Comparison of ENCODE assay signal across 8 cellular contexts in the genomic region with DNA sequence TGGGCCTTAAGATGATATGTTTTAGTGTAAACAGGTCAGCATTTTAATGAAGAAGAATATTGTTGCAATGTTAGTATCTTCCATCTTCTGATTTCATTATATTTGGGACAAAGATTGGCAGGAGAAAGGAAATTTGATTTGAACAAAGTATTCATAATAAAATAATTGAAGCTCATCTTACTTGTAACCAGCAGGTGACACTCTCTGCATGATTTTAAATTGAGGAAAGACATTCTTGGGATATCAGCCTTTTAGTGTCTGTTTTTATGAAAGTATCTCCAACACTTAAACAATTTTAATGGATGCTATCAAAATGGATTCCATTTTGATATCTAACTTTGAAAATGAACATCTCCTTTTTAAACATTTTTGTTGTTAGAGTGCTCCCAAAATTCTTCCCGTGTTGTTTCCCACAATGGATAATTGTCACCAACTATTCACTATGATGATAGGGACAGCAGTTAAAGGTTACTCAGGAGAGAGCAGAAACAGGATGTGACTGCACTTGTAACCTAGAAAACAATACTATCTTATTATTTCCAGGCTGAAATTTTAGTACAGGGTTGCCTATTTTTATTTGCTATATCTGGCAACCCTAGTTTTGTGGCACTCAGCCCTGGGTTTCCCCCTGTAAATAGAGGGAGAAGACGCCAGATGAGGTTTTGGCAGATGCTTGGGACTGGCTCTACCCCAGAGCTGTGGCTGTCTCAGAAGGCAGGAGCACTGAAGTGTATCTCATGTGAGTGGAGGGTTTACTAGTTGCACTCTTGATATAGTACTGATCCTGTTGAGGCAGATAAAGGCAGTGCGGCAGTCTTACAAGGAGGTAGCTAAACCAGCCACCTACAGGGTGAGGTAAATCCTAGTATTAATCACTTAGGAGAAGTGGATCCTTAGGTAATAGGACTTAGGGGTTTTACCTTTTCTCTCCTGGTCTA. TPM values are rescaled to one million over a fixed set of nuclear protein-coding genes. Genes with fewer than 3 reads are reported as not detected.
DNase-seq lines count a peak whose midpoint lies in the region; ATAC-seq and TF ChIP-seq lines count a peak whose summit lies in the region.

No MANE protein-coding gene starts in this region.

- H3K27ac Mint-ChIP-seq in Caco-2 (ENCODE audit: unreplicated experiment) (no peak overlapping the region), memory B cell (peak overlapping the region; percentile 58)
- H3K27ac Mint-ChIP-seq in stimulated activated naive CD8-positive, alpha-beta T cell treated with anti-CD3 and anti-CD28 coated beads, Interleukin-15, amount 100 ng/mL, for 72 hours = peak overlapping the region in 1 of 2 donors; percentile 73

- no peaks in the 10 kb centered on the region for H3K4me1 ChIP-seq in Caco-2
- H3K4me1 ChIP-seq in ascending aorta = no peaks in the 10 kb centered on the region

- TF ChIP-seq CTCF in Caco-2 (IDR thresholded peaks at IDR 0.05; ENCODE audit: insufficient read depth in 1 of 2, low read depth in 1 of 2, low read length in 1 of 2, severe bottlenecking in 1 of 2, unreplicated experiment in 1 of 2) = peak; percentile 11 to 42
- TF ChIP-seq CTCF in ascending aorta (IDR thresholded peaks at IDR 0.05) = peak in 2 of 3 experiments; percentile 20 to 36

- H3K36me3 ChIP-seq in Caco-2 (ENCODE audit: control insufficient read depth, insufficient read depth, low read length) = no peaks in the 10 kb centered on the region
- H3K36me3 ChIP-seq in ascending aorta = no peaks in the 10 kb centered on the region

- no peak for ATAC-seq in memory B cell (ENCODE audit: low read depth)
- no peak for ATAC-seq in stimulated activated naive CD8-positive, alpha-beta T cell treated with anti-CD3 and anti-CD28 coated beads, Interleukin-15, amount 100 ng/mL, for 72 hours

- no peak for DNase-seq in Caco-2
- peak; percentile 39 for DNase-seq in HT-29 (ENCODE audit: low spot score)
- no peak for DNase-seq in ascending aorta (ENCODE audit: low spot score in 2 of 2)
- DNase-seq in memory B cell (ENCODE audit: low spot score in 2 of 2) = no peak
- DNase-seq in GM19238 (ENCODE audit: insufficient read length, low spot score) = no peak
- DNase-seq in substantia nigra (lab: John Stamatoyannopoulos, UW) = no peak
- DNase-seq in stimulated activated naive CD8-positive, alpha-beta T cell treated with anti-CD3 and anti-CD28 coated beads, Interleukin-15, amount 100 ng/mL, for 72 hours = no peak
- no peak for DNase-seq in islet precursor cell

- no TSS peak for BruUV-seq in Caco-2 (replicated peaks; lab: Mats Ljungman, UMichigan)

- CTCF ChIA-PET in Caco-2 (lab: Charles Lee) = interaction anchor here (0.6 to 1.4 kb wide), 4 partner anchors 12 to 307 kb away, joined by 3 to 5 read pairs (median 3); no protein-coding TSS in a partner anchor

- H3K4me3 Mint-ChIP-seq in Caco-2 (ENCODE audit: unreplicated experiment) = no peak overlapping the region
- no peak overlapping the region for H3K4me3 Mint-ChIP-seq in memory B cell
- no peak overlapping the region for H3K4me3 Mint-ChIP-seq in stimulated activated naive CD8-positive, alpha-beta T cell treated with anti-CD3 and anti-CD28 coated beads, Interleukin-15, amount 100 ng/mL, for 72 hours

- POLR2A ChIA-PET in Caco-2 (lab: Charles Lee) = no interaction called here

- H3K9me3 ChIP-seq in Caco-2 (no peaks in the 10 kb centered on the region), ascending aorta (no peaks in the 10 kb centered on the region)

- H3K9me3 Mint-ChIP-seq in Caco-2 (ENCODE audit: unreplicated experiment) = no peaks in the 10 kb centered on the region
- H3K9me3 Mint-ChIP-seq in memory B cell = no peaks in the 10 kb centered on the region
- H3K9me3 Mint-ChIP-seq in stimulated activated naive CD8-positive, alpha-beta T cell treated with anti-CD3 and anti-CD28 coated beads, Interleukin-15, amount 100 ng/mL, for 72 hours = no peaks in the 10 kb centered on the region

- H3K27me3 ChIP-seq in Caco-2 (replicated peaks; ENCODE audit: control insufficient read depth, insufficient read depth, low read length) = no peaks in the 10 kb centered on the region
- H3K27me3 ChIP-seq in ascending aorta = no peaks in the 10 kb centered on the region

- no peaks in the 10 kb centered on the region for H3K36me3 Mint-ChIP-seq in Caco-2 (ENCODE audit: insufficient read depth, unreplicated experiment)
- no peaks in the 10 kb centered on the region for H3K36me3 Mint-ChIP-seq in memory B cell

- H3K27me3 Mint-ChIP-seq in Caco-2 (ENCODE audit: insufficient read depth, unreplicated experiment) = no peaks in the 10 kb centered on the region
- no peaks in the 10 kb centered on the region for H3K27me3 Mint-ChIP-seq in memory B cell
- no peaks in the 10 kb centered on the region for H3K27me3 Mint-ChIP-seq in stimulated activated naive CD8-positive, alpha-beta T cell treated with anti-CD3 and anti-CD28 coated beads, Interleukin-15, amount 100 ng/mL, for 72 hours

- H3K4me3 ChIP-seq in Caco-2 (ENCODE audit: low read depth, low read length) = no peak overlapping the region
- no peak overlapping the region for H3K4me3 ChIP-seq in ascending aorta

- H3K4me1 Mint-ChIP-seq in Caco-2 (ENCODE audit: low read depth, unreplicated experiment) = no peaks in the 10 kb centered on the region
- H3K4me1 Mint-ChIP-seq in memory B cell = peaks cover 12% of the 10 kb centered on the region
- no peaks in the 10 kb centered on the region for H3K4me1 Mint-ChIP-seq in stimulated activated naive CD8-positive, alpha-beta T cell treated with anti-CD3 and anti-CD28 coated beads, Interleukin-15, amount 100 ng/mL, for 72 hours

- intact Hi-C loops in Caco-2 (cut with micrococcal nuclease; ENCODE audit: unreplicated experiment) (loop anchor here (1.0 to 5.0 kb wide), 6 partner anchors 58 to 380 kb away; a partner anchor contains a TSS), ascending aorta (cut with DNase I) (loop anchor here (10.0 kb wide), 1 partner anchor 368 kb away; a partner anchor contains a TSS)

- H3K27ac ChIP-seq in ascending aorta (no peak overlapping the region), substantia nigra (ENCODE audit: low read depth, low read length, poor library complexity, severe bottlenecking) (no peak overlapping the region)

RNA-seq across cellular contexts. Expression of a gene that starts 31.0 kb away (rescaled TPM):
- total RNA-seq in Caco-2 (2022) (0.18 and 0.21 TPM in 2 replicates), ascending aorta (not detected)
- 0.47 and 0.56 TPM in 2 replicates for total RNA-seq in HT-29 (2014; rRNA removed; shearing (Covaris generic))
